Comparison of ENCODE assay signal across 1 cellular context in genomic region chr10:1309237-1309968, GRCh38.
A peak's percentile ranks its signal among the peaks of the same experiment; 100 is the strongest.
TF ChIP-seq lines count a peak whose summit lies in the region.

No MANE protein-coding gene starts in this region.

TF ChIP-seq in H1, 55 proteins besides CTCF, POLR2A, EP300 and RAD21 (continued from another document):
- TF ChIP-seq NANOG (IDR thresholded peaks at IDR 0.05; ENCODE audit: insufficient read depth, low read depth, low read length, poor library complexity, severe bottlenecking) (peak; percentile 21), RNF2 (IDR thresholded peaks at IDR 0.05; ENCODE audit: borderline replicate concordance, low read depth, low read length, missing control alignments, poor library complexity, severe bottlenecking) (no peak), CEBPB (IDR thresholded peaks at IDR 0.05; ENCODE audit: low read depth, low read length) (no peak), CHD1 (IDR thresholded peaks at IDR 0.05; ENCODE audit: low read depth, low read length) (no peak), MAX (IDR thresholded peaks at IDR 0.05) (peak; percentile 52), CHD2 (IDR thresholded peaks at IDR 0.05; ENCODE audit: low read length) (no peak), HDAC6 (IDR thresholded peaks at IDR 0.05; ENCODE audit: low read depth, low read length) (no peak), E2F6 (IDR thresholded peaks at IDR 0.05) (peak; percentile 36; the same call in 1 of the 2 replicates), CBX5 (IDR thresholded peaks at IDR 0.05; ENCODE audit: low read depth, low read length) (no peak), CBX8 (IDR thresholded peaks at IDR 0.05; ENCODE audit: borderline replicate concordance, low read depth, low read length) (no peak), ATF3 (IDR thresholded peaks at IDR 0.05; ENCODE audit: insufficient read depth, low read depth, low read length) (no peak), SIN3A (conservative IDR thresholded peaks at IDR 0.05 in 1 of 2, IDR thresholded peaks at IDR 0.05 in 1 of 2; ENCODE audit: low read depth in 1 of 2, low read length in 2 of 2) (0 out of 4 replicates have a peak, but pooled peaks of 1 of the 2 experiments have one; percentile 47), YY1 (IDR thresholded peaks at IDR 0.05; ENCODE audit: low read depth, low read length) (peak; percentile 18; the same call in 1 of the 2 replicates), TEAD4 (IDR thresholded peaks at IDR 0.05; ENCODE audit: low read depth, low read length) (peak; percentile 89), ASH2L (IDR thresholded peaks at IDR 0.05; ENCODE audit: low read length) (no peak), GABPA (IDR thresholded peaks at IDR 0.05; ENCODE audit: borderline replicate concordance, insufficient read depth, low read length) (no peak), SP1 (IDR thresholded peaks at IDR 0.05; ENCODE audit: low read depth, low read length) (0 out of 2 replicates have a peak, but pooled peaks have one; percentile 50), GTF2F1 (IDR thresholded peaks at IDR 0.05; ENCODE audit: borderline replicate concordance, low read depth, low read length) (0 out of 2 replicates have a peak, but pooled peaks have one; percentile 17), CHD7 (IDR thresholded peaks at IDR 0.05; ENCODE audit: insufficient replicate concordance, low read length) (no peak), SP4 (IDR thresholded peaks at IDR 0.05; ENCODE audit: low read length) (no peak), MAFK (IDR thresholded peaks at IDR 0.05; ENCODE audit: low read depth, low read length) (no peak), KDM1A (IDR thresholded peaks at IDR 0.05; ENCODE audit: borderline replicate concordance, low read length) (no peak), JUN (IDR thresholded peaks at IDR 0.05; ENCODE audit: low read depth, low read length) (no peak), PHF8 (conservative IDR thresholded peaks at IDR 0.05; ENCODE audit: low read depth, low read length) (no peak), POU5F1 (IDR thresholded peaks at IDR 0.05; ENCODE audit: low read depth, low read length) (no peak), FOSL1 (IDR thresholded peaks at IDR 0.05; ENCODE audit: insufficient read depth, low read depth, low read length) (no peak), TAF1 (IDR thresholded peaks at IDR 0.05; ENCODE audit: low read depth, low read length) (0 out of 2 replicates have a peak, but pooled peaks have one; percentile 53), EZH2 (IDR thresholded peaks at IDR 0.05; ENCODE audit: low read depth, low read length, severe bottlenecking) (no peak), JUND (IDR thresholded peaks at IDR 0.05; ENCODE audit: low read length) (no peak), BRCA1 (IDR thresholded peaks at IDR 0.05; ENCODE audit: low read depth, low read length) (no peak), HDAC2 (IDR thresholded peaks at IDR 0.05; ENCODE audit: borderline replicate concordance in 1 of 2, low read depth in 2 of 2, low read length in 2 of 2) (0 out of 4 replicates have a peak, but pooled peaks of 1 of the 2 experiments have one; percentile 46), EGR1 (IDR thresholded peaks at IDR 0.05; ENCODE audit: borderline replicate concordance, low read depth, low read length) (no peak), KDM4A (IDR thresholded peaks at IDR 0.05; ENCODE audit: low read depth, low read length, severe bottlenecking) (no peak), USF2 (IDR thresholded peaks at IDR 0.05; ENCODE audit: low read length) (no peak)
